In the genomic region with DNA sequence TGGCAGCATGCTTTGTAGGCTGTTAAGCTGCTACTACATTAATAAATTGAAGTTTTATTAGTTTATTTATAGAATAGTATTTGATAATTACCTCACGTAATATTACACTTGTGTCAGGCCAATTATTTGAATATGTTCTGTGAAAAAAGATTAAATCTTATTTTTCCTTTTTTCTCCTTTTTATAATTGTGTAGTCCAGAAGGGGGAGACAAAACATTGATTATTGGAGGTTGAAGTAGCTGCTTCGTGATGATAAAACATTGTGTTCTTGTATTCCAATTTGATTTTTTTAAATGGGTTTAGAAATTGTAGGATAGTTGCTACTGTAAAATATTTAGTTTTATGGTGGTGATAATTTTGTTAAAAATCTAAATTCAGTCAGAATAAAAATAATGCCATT, we compare ENCODE assay signal across 9 cellular contexts.
DNase-seq lines count a peak whose midpoint lies in the region; ATAC-seq and TF ChIP-seq lines count a peak whose summit lies in the region.
"Had no signal": no experiment of that assay in that cellular context is flagged by ENCODE, and none has a peak within 500 bp of the region (broad histone marks: within the 10 kb centered on the region; RNA-seq: fewer than 3 reads in every experiment).

No MANE protein-coding gene starts in this region.

- H2AFZ ChIP-seq in OCI-LY1 (ENCODE audit: low read length), result no peak overlapping the region

- H3K9ac ChIP-seq in OCI-LY1 (ENCODE audit: low read length), result no peak overlapping the region

- H3K4me1 ChIP-seq in heart left ventricle (peaks cover 0 to 11% (median 0%) of the 10 kb centered on the region in 12 donors), right atrium auricular region (no peaks in the 10 kb centered on the region), OCI-LY1 (ENCODE audit: insufficient read depth, low read length, severe bottlenecking) (peaks cover 15% of the 10 kb centered on the region), upper lobe of right lung (no peaks in the 10 kb centered on the region)

- WGBS in heart left ventricle, 4 donors, result 21 to 34% (median 24%) methylated on average over 2 of the region's 2 CpGs

- ATAC-seq in heart left ventricle (no peak), upper lobe of right lung (no peak), GM18870 (IDR thresholded peaks at IDR 0.05; ENCODE audit: unreplicated experiment) (no peak), HG02938 (IDR thresholded peaks at IDR 0.05; ENCODE audit: unreplicated experiment) (no peak), GM19395 (IDR thresholded peaks at IDR 0.05; ENCODE audit: unreplicated experiment) (no peak)

- peak in 11 of 12 donors; percentile 10 to 55 (median 40) for TF ChIP-seq CTCF in heart left ventricle (IDR thresholded peaks at IDR 0.05)
- TF ChIP-seq CTCF in right atrium auricular region (IDR thresholded peaks at IDR 0.05), result peak in 1 of 2 donors; percentile 55
- TF ChIP-seq CTCF in OCI-LY1 (IDR thresholded peaks at IDR 0.05; ENCODE audit: low read length), result peak; percentile 44
- peak; percentile 33 for TF ChIP-seq CTCF in upper lobe of right lung (IDR thresholded peaks at IDR 0.05)

- TF ChIP-seq POLR2A in heart left ventricle (IDR thresholded peaks at IDR 0.05), result no peak

- no peaks in the 10 kb centered on the region for H4K20me1 ChIP-seq in OCI-LY1 (ENCODE audit: insufficient read depth, low read length)

- H3K27ac ChIP-seq in heart left ventricle (no peak overlapping the region), right atrium auricular region (no peak overlapping the region), OCI-LY1 (ENCODE audit: low read depth, low read length, poor library complexity, severe bottlenecking) (no peak overlapping the region), upper lobe of right lung (no peak overlapping the region)

- DNase-seq in heart left ventricle, result no peak
- DNase-seq in right atrium auricular region (ENCODE audit: low spot score), result no peak
- DNase-seq in fibroblast of gingiva (ENCODE audit: low read depth), result peak; percentile 1
- DNase-seq in upper lobe of right lung, result no peak
- DNase-seq: nucleus accumbens had no signal

- intact Hi-C loops in heart left ventricle (cut with DNase I), result loop anchor here in 1 of 10 donors (5.0 kb wide), 1 partner anchor 72 kb away; no protein-coding TSS in a partner anchor
- intact Hi-C loops in upper lobe of right lung (cut with DNase I), result no loop called here

- H3K36me3 ChIP-seq in heart left ventricle, result no peaks in the 10 kb centered on the region
- no peaks in the 10 kb centered on the region for H3K36me3 ChIP-seq in right atrium auricular region
- no peaks in the 10 kb centered on the region for H3K36me3 ChIP-seq in OCI-LY1 (ENCODE audit: insufficient read depth, low read length)
- no peaks in the 10 kb centered on the region for H3K36me3 ChIP-seq in upper lobe of right lung

- H3K27me3 ChIP-seq in heart left ventricle, result peaks cover 0 to 3% (median 0%) of the 10 kb centered on the region in 9 donors
- H3K27me3 ChIP-seq in right atrium auricular region, result no peaks in the 10 kb centered on the region
- no peaks in the 10 kb centered on the region for H3K27me3 ChIP-seq in OCI-LY1 (ENCODE audit: insufficient read depth, low read length)
- H3K27me3 ChIP-seq in upper lobe of right lung, result no peaks in the 10 kb centered on the region

- H3F3A ChIP-seq in OCI-LY1 (ENCODE audit: insufficient read depth, low read length), result no peaks in the 10 kb centered on the region

- H3K4me3 ChIP-seq in heart left ventricle (no peak overlapping the region), right atrium auricular region (no peak overlapping the region), OCI-LY1 (ENCODE audit: low read depth, low read length, poor library complexity, severe bottlenecking) (no peak overlapping the region), upper lobe of right lung (no peak overlapping the region)

- H3K79me2 ChIP-seq in OCI-LY1 (ENCODE audit: insufficient read depth, low read length), result no peaks in the 10 kb centered on the region

- H3K9me3 ChIP-seq in heart left ventricle (no peaks in the 10 kb centered on the region), right atrium auricular region (no peaks in the 10 kb centered on the region), OCI-LY1 (ENCODE audit: low read length) (no peaks in the 10 kb centered on the region), upper lobe of right lung (no peaks in the 10 kb centered on the region)

- H3K9me2 ChIP-seq in OCI-LY1 (ENCODE audit: low read depth, low read length), result no peaks in the 10 kb centered on the region

- H3K4me2 ChIP-seq in OCI-LY1 (ENCODE audit: low read length), result no peak overlapping the region
